Comparison of ENCODE assay signal across 8 cellular contexts in the genomic region with DNA sequence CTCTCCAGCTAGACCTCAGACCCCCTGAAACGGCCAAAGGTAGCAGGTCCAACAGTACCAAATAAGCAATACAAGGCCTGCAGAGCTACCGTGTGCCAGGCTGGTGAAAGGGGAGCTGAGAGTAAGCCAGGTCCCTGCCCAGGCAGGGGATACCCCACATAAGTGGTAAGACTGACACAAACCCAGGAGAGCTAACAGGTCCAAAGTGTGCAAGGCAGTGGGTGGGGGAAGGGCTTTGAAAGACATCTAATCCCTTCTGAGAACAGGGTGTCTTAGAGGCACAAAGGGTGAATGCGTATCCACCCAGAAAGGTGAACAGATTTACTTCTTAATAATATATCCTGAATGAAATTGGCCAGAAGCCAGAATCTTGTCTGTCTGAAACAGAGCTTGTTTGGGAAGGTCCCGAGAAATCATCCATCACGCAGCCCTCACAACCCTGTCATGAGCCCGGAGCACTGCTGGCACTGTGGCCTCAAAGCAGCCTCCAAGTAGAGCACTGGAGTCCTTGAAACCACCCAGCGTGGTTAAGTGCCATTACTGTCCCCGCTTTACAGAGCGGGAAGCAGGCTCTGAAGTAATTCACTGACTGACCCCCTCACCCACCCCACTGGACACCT. TPM values are rescaled to one million over a fixed set of nuclear protein-coding genes. Genes with fewer than 3 reads are reported as not detected.
DNase-seq lines count a peak whose midpoint lies in the region; ATAC-seq and TF ChIP-seq lines count a peak whose summit lies in the region.

No MANE protein-coding gene starts in this region.

- H3K27ac ChIP-seq in MM.1S (ENCODE audit: low read length) (peak overlapping the region; percentile 68; the same call in 1 of the 2 replicates), caudate nucleus (ENCODE audit: low read depth, low read length) (peak overlapping the region; percentile 65), thoracic aorta (peak overlapping the region; percentile 76 to 85)

- H3K4me1 ChIP-seq in MM.1S (ENCODE audit: low read length) (peaks cover 23% of the 10 kb centered on the region), thoracic aorta (ENCODE audit: control insufficient read depth in 1 of 2, low read depth in 2 of 2) (peaks cover 32 to 52% of the 10 kb centered on the region in 2 donors)

- H3K36me3 ChIP-seq in MM.1S (replicated peaks; ENCODE audit: insufficient read depth, low read length) (no peaks in the 10 kb centered on the region), thoracic aorta (no peaks in the 10 kb centered on the region)

- TF ChIP-seq CTCF in MM.1S (IDR thresholded peaks at IDR 0.05; ENCODE audit: low read length): no peak
- no peak for TF ChIP-seq CTCF in lower leg skin (IDR thresholded peaks at IDR 0.05)
- no peak for TF ChIP-seq CTCF in thoracic aorta (IDR thresholded peaks at IDR 0.05)

- peak overlapping the region; percentile 88 for H3K4me2 ChIP-seq in MM.1S (ENCODE audit: low read depth, low read length)

- H3K9me3 ChIP-seq in MM.1S (replicated peaks; ENCODE audit: insufficient read depth, low read length): no peaks in the 10 kb centered on the region
- no peaks in the 10 kb centered on the region for H3K9me3 ChIP-seq in thoracic aorta

- H3K4me3 ChIP-seq in MM.1S (ENCODE audit: low read length) (peak overlapping the region; percentile 94), lower leg skin (ENCODE audit: low read depth, poor library complexity, severe bottlenecking) (peak overlapping the region; percentile 89), thoracic aorta (peak overlapping the region; percentile 79)

- no peaks in the 10 kb centered on the region for H3K9me2 ChIP-seq in MM.1S (replicated peaks; ENCODE audit: insufficient read depth, low read length)

- WGBS in lower leg skin, 2 donors: 18 to 20% methylated on average over 9 of the region's 9 CpGs

- no peak for ATAC-seq in thoracic aorta (ENCODE audit: insufficient number of reproducible peaks, low FRiP score, low read depth)
- no peak for ATAC-seq in HG02973 (IDR thresholded peaks at IDR 0.05; ENCODE audit: unreplicated experiment)

- DNase-seq in NCI-H2029 (lab: John Stamatoyannopoulos, UW): peak; percentile 37
- no peak for DNase-seq in NCI-H2029 treated with DMSO at 0.1 percent for 48 hours (lab: John Stamatoyannopoulos, UW)
- DNase-seq in MM.1S: no peak
- peak in 9 of 61 donors; percentile 18 to 57 (median 41) for DNase-seq in caudate nucleus (lab: John Stamatoyannopoulos, UW)
- no peak for DNase-seq in lower leg skin (ENCODE audit: low spot score in 2 of 2)
- no peak for DNase-seq in thoracic aorta (ENCODE audit: low spot score)
- DNase-seq in ACHN: no peak

- intact Hi-C loops in lower leg skin (cut with DNase I; ENCODE audit: low total_unique reads): no loop called here

- H3K27me3 ChIP-seq in MM.1S (replicated peaks; ENCODE audit: insufficient read depth, low read length) (no peaks in the 10 kb centered on the region), thoracic aorta (replicated peaks; ENCODE audit: insufficient read depth) (no peaks in the 10 kb centered on the region)

- peaks cover 23% of the 10 kb centered on the region for H3F3A ChIP-seq in MM.1S (ENCODE audit: insufficient read depth, low read length)

- peaks cover 52% of the 10 kb centered on the region for H4K20me1 ChIP-seq in MM.1S (ENCODE audit: insufficient read depth, low read length)

- peak overlapping the region; percentile 91 for H3K9ac ChIP-seq in MM.1S (ENCODE audit: low read length)

- in situ Hi-C loops in ACHN (cut with HindIII; ENCODE audit: low pct_ligation_motif_present, low pct_unique_long_range_greater_than_20kb, low sequenced_read_pairs): no loop called here

- H2AFZ ChIP-seq in MM.1S (ENCODE audit: low read length): no peak overlapping the region

- TF ChIP-seq POLR2A in lower leg skin (IDR thresholded peaks at IDR 0.05): no peak

- peaks cover 62% of the 10 kb centered on the region for H3K79me2 ChIP-seq in MM.1S (ENCODE audit: low read length)

RNA-seq across cellular contexts. Expression of a gene that starts 1.5 kb away (rescaled TPM):
- 100 to 1,000 TPM in 3 of 4 donors, 10 to 100 TPM in 1; 98.1 to 195 (median 154) TPM for total RNA-seq in lower leg skin
- total RNA-seq in thoracic aorta: 100 to 1,000 TPM; 138 to 240 TPM
